Comparison of ENCODE assay signal across 8 cellular contexts in the genomic region with DNA sequence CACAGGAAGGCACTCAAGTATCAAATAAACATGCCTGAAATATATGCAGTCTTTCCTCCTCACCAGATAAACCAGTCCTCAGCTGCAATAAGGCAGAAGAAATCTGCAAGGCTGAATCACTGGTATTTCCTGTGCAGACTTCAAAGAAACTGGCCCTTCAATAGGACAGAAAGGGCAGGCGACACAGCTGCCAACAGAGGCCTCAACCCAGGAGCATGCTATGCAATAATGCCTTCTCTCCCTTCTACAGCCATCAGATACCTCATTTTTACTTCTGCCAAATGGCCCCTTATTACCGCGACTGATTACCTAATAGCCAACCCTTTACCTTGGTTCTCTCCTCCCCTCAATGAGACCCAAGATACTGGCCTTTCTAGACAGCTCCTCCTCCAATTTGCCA. TPM values are rescaled to one million over a fixed set of nuclear protein-coding genes. Genes with fewer than 3 reads are reported as not detected.
DNase-seq lines count a peak whose midpoint lies in the region; ATAC-seq and TF ChIP-seq lines count a peak whose summit lies in the region.

No MANE protein-coding gene starts in this region.

- DNase-seq in A172 (ENCODE audit: low spot score) (peak; percentile 90), HFF-Myc (ENCODE audit: extremely low read depth, low read depth) (peak; percentile 55), adrenal gland (peak in 6 of 7 donors; percentile 48 to 66 (median 61)), left colon (no peak), DMS79 treated with DMSO at 0.1 percent for 48 hours (lab: John Stamatoyannopoulos, UW) (no peak)

- no peaks in the 10 kb centered on the region for H3K36me3 ChIP-seq in adrenal gland (replicated peaks in 1 of 2)

- H3K4me3 ChIP-seq in HFF-Myc (replicated peaks; ENCODE audit: low read depth, low read length), result no peak overlapping the region
- H3K4me3 ChIP-seq in adrenal gland, result no peak overlapping the region

- intact Hi-C loops in adrenal gland (cut with DNase I) (no loop called here), left colon (cut with DNase I, micrococcal nuclease) (no loop called here)

- H3K27ac ChIP-seq in adrenal gland, result peak overlapping the region in 3 of 5 donors; percentile 24 to 82 (median 68)

- H3K27me3 ChIP-seq in adrenal gland, result no peaks in the 10 kb centered on the region

- peaks cover 24 to 46% of the 10 kb centered on the region in 2 donors for H3K4me1 ChIP-seq in adrenal gland (replicated peaks in 1 of 2)

- no peak for TF ChIP-seq POLR2A in adrenal gland (IDR thresholded peaks at IDR 0.05)

- no peaks in the 10 kb centered on the region for H3K9me3 ChIP-seq in adrenal gland (replicated peaks in 1 of 3)

- ATAC-seq in left colon, result peak; percentile 42
- no peak for ATAC-seq in HG03039 (IDR thresholded peaks at IDR 0.05; ENCODE audit: unreplicated experiment)
- ATAC-seq in HG02885 (IDR thresholded peaks at IDR 0.05; ENCODE audit: poor library complexity, unreplicated experiment), result no peak
- no peak for ATAC-seq in HG03108 (IDR thresholded peaks at IDR 0.05; ENCODE audit: unreplicated experiment)

- WGBS in adrenal gland, 4 donors, result 30 to 55% (median 36%) methylated on average over 3 of the region's 3 CpGs

- no peak for TF ChIP-seq CTCF in HFF-Myc (IDR thresholded peaks at IDR 0.05; ENCODE audit: low read depth, low read length, missing control alignments)
- TF ChIP-seq CTCF in adrenal gland (IDR thresholded peaks at IDR 0.05), result no peak

RNA-seq across cellular contexts. Expression of gene NUMA1, which starts 8.0 kb away (rescaled TPM):
- total RNA-seq in A172 (2014; rRNA removed; shearing (Covaris generic)), result 113 and 161 TPM in 2 replicates
- total RNA-seq in adrenal gland, result 100 to 1,000 TPM; 158 to 380 (median 274) TPM
- polyA plus RNA-seq in adrenal gland, result 100 to 1,000 TPM in 2 of 3 donors, 10 to 100 TPM in 1; 86.7 to 677 (median 313) TPM
- total RNA-seq in left colon, result 100 to 1,000 TPM; 157 to 183 TPM

RNA-seq across cellular contexts. Expression of gene LRRC51, which starts 8.3 kb away (rescaled TPM):
- total RNA-seq in A172 (2014; rRNA removed; shearing (Covaris generic)), result 10.9 and 20.3 TPM in 2 replicates
- total RNA-seq in adrenal gland, result 10 to 100 TPM in 5 of 8 donors, 1 to 10 TPM in 3; 2.4 to 15.4 (median 11.2) TPM
- polyA plus RNA-seq in adrenal gland, result 10 to 100 TPM in 2 of 3 donors, 1 to 10 TPM in 1; 5.3 to 15.7 (median 10.4) TPM
- total RNA-seq in left colon, result 10 to 100 TPM in 1 of 2 donors, 1 to 10 TPM in 1; 8.0 to 10.1 TPM

RNA-seq across cellular contexts. Expression of gene LAMTOR1, which starts 30.7 kb away (rescaled TPM):
- 147 and 168 TPM in 2 replicates for total RNA-seq in A172 (2014; rRNA removed; shearing (Covaris generic))
- total RNA-seq in adrenal gland (100 to 1,000 TPM; 107 to 297 (median 165) TPM), left colon (100 to 1,000 TPM in 1 of 2 donors, 10 to 100 TPM in 1; 96.8 to 102 TPM)
- polyA plus RNA-seq in adrenal gland, result 100 to 1,000 TPM in 1 of 3 donors, 10 to 100 TPM in 2; 86.1 to 140 (median 89.1) TPM

RNA-seq across cellular contexts. Expression of gene TOMT, which starts 33.4 kb away (rescaled TPM):
- not detected in 2 replicates for total RNA-seq in A172 (2014; rRNA removed; shearing (Covaris generic))
- total RNA-seq in adrenal gland, result not detected
- polyA plus RNA-seq in adrenal gland, result not detected
- not detected for total RNA-seq in left colon

RNA-seq across cellular contexts. Expression of gene ANAPC15, which starts 40.1 kb away (rescaled TPM):
- 81.5 and 94.6 TPM in 2 replicates for total RNA-seq in A172 (2014; rRNA removed; shearing (Covaris generic))
- 10 to 100 TPM; 15.3 to 36.6 (median 33.9) TPM for total RNA-seq in adrenal gland
- polyA plus RNA-seq in adrenal gland, result 10 to 100 TPM; 62.7 to 80.0 (median 77.1) TPM
- total RNA-seq in left colon, result 10 to 100 TPM; 44.2 to 49.8 TPM

Comparison
In these comparisons a context has a peak if more than half of its experiments do, and no peak if none do; other contexts are left out.
1. DNase-seq: peak in A172 (single experiment), HFF-Myc (single experiment) and adrenal gland (6 of 7); none in left colon (0 of 2) and DMS79 treated with DMSO at 0.1 percent for 48 hours (single experiment).